Comparison of ENCODE assay signal across 25 cellular contexts in the genomic region with DNA sequence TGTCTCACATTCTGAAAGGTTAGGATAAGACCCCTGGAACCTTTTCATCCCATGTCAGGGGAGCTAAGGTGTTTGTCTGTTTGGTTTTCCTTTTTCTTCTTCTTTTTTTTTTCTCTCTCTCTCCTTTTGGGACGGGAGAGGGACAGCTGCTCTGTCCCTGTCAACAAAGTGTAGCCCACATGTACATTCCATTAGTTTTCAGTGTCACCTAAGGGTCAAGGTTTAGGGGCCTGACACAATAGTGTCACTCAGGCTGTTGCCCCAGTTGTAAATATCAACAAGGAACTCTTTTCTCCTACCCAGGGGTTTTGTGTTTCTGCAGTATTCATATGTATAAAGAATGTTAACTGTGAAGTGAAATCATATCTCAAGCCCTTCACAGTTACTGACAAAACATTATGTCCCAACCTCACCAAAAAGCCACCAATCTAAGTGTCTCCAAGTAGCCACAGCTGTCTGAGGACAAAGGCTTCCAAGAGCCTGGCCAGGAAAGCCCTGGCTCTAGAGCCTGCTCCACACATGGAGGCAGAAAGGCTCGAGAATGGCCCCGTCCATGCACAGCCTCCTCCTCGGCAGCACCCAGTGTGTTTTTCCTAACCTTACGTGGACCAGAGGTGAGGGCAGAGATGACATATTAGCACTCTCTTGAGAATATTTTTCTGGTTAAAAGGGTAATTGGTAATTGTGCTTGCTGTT. TPM values are rescaled to one million over a fixed set of nuclear protein-coding genes. Genes with fewer than 3 reads are reported as not detected.
DNase-seq lines count a peak whose midpoint lies in the region; ATAC-seq, FAIRE-seq and TF ChIP-seq lines count a peak whose summit lies in the region.
"Had no signal": no experiment of that assay in that cellular context is flagged by ENCODE, and none has a peak within 500 bp of the region (broad histone marks: within the 10 kb centered on the region; RNA-seq: fewer than 3 reads in every experiment).

No MANE protein-coding gene starts in this region.

- no peak for ATAC-seq in CD4-positive, CD25-positive, alpha-beta regulatory T cell (ENCODE audit: low read depth in 2 of 2)
- no peak for ATAC-seq in central memory CD8-positive, alpha-beta T cell (replicated peaks; ENCODE audit: extremely low read depth, poor library complexity, severe bottlenecking)
- ATAC-seq in naive B cell (ENCODE audit: low read depth in 2 of 2) (no peak), GM19397 (IDR thresholded peaks at IDR 0.05; ENCODE audit: unreplicated experiment) (no peak)
- ATAC-seq: activated CD8-positive, alpha-beta T cell treated with anti-CD3 and anti-CD28 coated beads, Interleukin-2, amount 10 ng/mL, durations not matched to agents 7 days and 5 days; activated naive CD4-positive, alpha-beta T cell treated with anti-CD3 and anti-CD28 coated beads, Interleukin-2, amount 50 U/mL, for 72 hours; body of pancreas; K562 had no signal

- H3K36me3 Mint-ChIP-seq in CD4-positive, CD25-positive, alpha-beta regulatory T cell = peaks cover 21% of the 10 kb centered on the region
- H3K36me3 Mint-ChIP-seq in Caco-2 (ENCODE audit: insufficient read depth, unreplicated experiment) (no peaks in the 10 kb centered on the region), naive B cell (peaks cover 7 to 16% of the 10 kb centered on the region in 2 donors)
- H3K36me3 Mint-ChIP-seq in central memory CD8-positive, alpha-beta T cell (ENCODE audit: insufficient read depth) = peaks cover 12% of the 10 kb centered on the region

- TF ChIP-seq CTCF in Caco-2 (IDR thresholded peaks at IDR 0.05; ENCODE audit: insufficient read depth in 1 of 2, low read depth in 1 of 2, low read length in 1 of 2, severe bottlenecking in 1 of 2, unreplicated experiment in 1 of 2) = no peak

- peaks cover 3% of the 10 kb centered on the region for H3K36me3 ChIP-seq in CD4-positive, CD25-positive, alpha-beta regulatory T cell (ENCODE audit: control insufficient read depth, insufficient read depth, low read length)
- no peaks in the 10 kb centered on the region for H3K36me3 ChIP-seq in Caco-2 (ENCODE audit: control insufficient read depth, insufficient read depth, low read length)
- H3K36me3 ChIP-seq: HAP-1, MG63 had no signal

- intact Hi-C loops in Caco-2 (cut with micrococcal nuclease; ENCODE audit: unreplicated experiment) = no loop called here

- peaks cover 34% of the 10 kb centered on the region for H3K4me1 ChIP-seq in CD4-positive, CD25-positive, alpha-beta regulatory T cell (ENCODE audit: control insufficient read depth, insufficient read depth, low read length, poor library complexity, severe bottlenecking)
- H3K4me1 ChIP-seq in Caco-2 = peaks cover 32% of the 10 kb centered on the region
- H3K4me1 ChIP-seq: testis had no signal

- no peaks in the 10 kb centered on the region for H3K9me3 Mint-ChIP-seq in CD4-positive, CD25-positive, alpha-beta regulatory T cell
- no peaks in the 10 kb centered on the region for H3K9me3 Mint-ChIP-seq in Caco-2 (ENCODE audit: unreplicated experiment)
- H3K9me3 Mint-ChIP-seq in central memory CD8-positive, alpha-beta T cell = no peaks in the 10 kb centered on the region
- H3K9me3 Mint-ChIP-seq in naive B cell = no peaks in the 10 kb centered on the region
- H3K9me3 Mint-ChIP-seq: activated naive CD4-positive, alpha-beta T cell treated with anti-CD3 and anti-CD28 coated beads, Interleukin-2, amount 50 U/mL, for 72 hours; endodermal cell; nephron had no signal

- no peaks in the 10 kb centered on the region for H3K27me3 ChIP-seq in CD4-positive, CD25-positive, alpha-beta regulatory T cell (ENCODE audit: control insufficient read depth, insufficient read depth, low read length)
- no peaks in the 10 kb centered on the region for H3K27me3 ChIP-seq in Caco-2 (replicated peaks; ENCODE audit: control insufficient read depth, insufficient read depth, low read length)
- H3K27me3 ChIP-seq: body of pancreas, esophagus squamous epithelium, MG63, testis had no signal

- H3K4me1 Mint-ChIP-seq in CD4-positive, CD25-positive, alpha-beta regulatory T cell = peaks cover 36 to 94% (median 71%) of the 10 kb centered on the region in 4 donors
- H3K4me1 Mint-ChIP-seq in Caco-2 (ENCODE audit: low read depth, unreplicated experiment) (peaks cover 36% of the 10 kb centered on the region), naive B cell (peaks cover 65 to 92% (median 88%) of the 10 kb centered on the region in 3 donors)
- H3K4me1 Mint-ChIP-seq in central memory CD8-positive, alpha-beta T cell = peaks cover 68% of the 10 kb centered on the region

- DNase-seq in CD4-positive, CD25-positive, alpha-beta regulatory T cell = no peak
- DNase-seq in Caco-2 (no peak), naive B cell (no peak), HTR-8/SVneo (ENCODE audit: insufficient read length, low spot score) (no peak), UCSD-AML1 (lab: John Stamatoyannopoulos, UW; ENCODE audit: unreplicated experiment) (no peak), dedifferentiated amniotic fluid mesenchymal stem cell (ENCODE audit: extremely low spot score) (no peak)
- DNase-seq in central memory CD8-positive, alpha-beta T cell (ENCODE audit: low spot score in 2 of 2) = no peak
- DNase-seq: activated CD8-positive, alpha-beta T cell treated with anti-CD3 and anti-CD28 coated beads, Interleukin-2, amount 10 ng/mL, durations not matched to agents 7 days and 5 days; activated T-cell treated with anti-CD3 and anti-CD28 coated beads, Interleukin-2, amount 50 U/mL, for 1 hour; body of pancreas; DMS53; endodermal cell; esophagus squamous epithelium; GDM1; mesenchymal stem cell; MG63; NCI-H1436 treated with DMSO at 0.1 percent for 48 hours; NCI-H526; SK-N-SH; testis had no signal

- no peaks in the 10 kb centered on the region for H3K9me3 ChIP-seq in CD4-positive, CD25-positive, alpha-beta regulatory T cell (ENCODE audit: control insufficient read depth in 2 of 2, low read length in 2 of 2)
- no peaks in the 10 kb centered on the region for H3K9me3 ChIP-seq in Caco-2
- H3K9me3 ChIP-seq: body of pancreas, esophagus squamous epithelium, HAP-1, MG63, SK-N-SH, testis had no signal

- H3K27ac Mint-ChIP-seq in CD4-positive, CD25-positive, alpha-beta regulatory T cell = peak overlapping the region in 2 of 3 donors; percentile 75 to 77
- H3K27ac Mint-ChIP-seq in Caco-2 (ENCODE audit: unreplicated experiment) (peak overlapping the region; percentile 80), naive B cell (peak overlapping the region in 5 of 6 donors; percentile 32 to 83 (median 67))
- H3K27ac Mint-ChIP-seq in central memory CD8-positive, alpha-beta T cell (ENCODE audit: low read depth) = peak overlapping the region; percentile 76
- H3K27ac Mint-ChIP-seq: activated CD8-positive, alpha-beta T cell treated with anti-CD3 and anti-CD28 coated beads, Interleukin-2, amount 10 ng/mL, durations not matched to agents 7 days and 5 days; activated naive CD4-positive, alpha-beta T cell treated with anti-CD3 and anti-CD28 coated beads, Interleukin-2, amount 50 U/mL, for 72 hours; endodermal cell; nephron had no signal

- H3K27me3 Mint-ChIP-seq in CD4-positive, CD25-positive, alpha-beta regulatory T cell = no peaks in the 10 kb centered on the region
- H3K27me3 Mint-ChIP-seq in Caco-2 (ENCODE audit: insufficient read depth, unreplicated experiment) (no peaks in the 10 kb centered on the region), naive B cell (no peaks in the 10 kb centered on the region)
- no peaks in the 10 kb centered on the region for H3K27me3 Mint-ChIP-seq in central memory CD8-positive, alpha-beta T cell

- POLR2A ChIA-PET in Caco-2 (lab: Charles Lee) = no interaction called here

- FAIRE-seq in HTR-8/SVneo (lab: Jason Lieb, UNC) = no peak
- FAIRE-seq: K562 had no signal

- no TSS peak for BruUV-seq in Caco-2 (replicated peaks; lab: Mats Ljungman, UMichigan)

- peak overlapping the region in 1 of 4 donors; percentile 11 for H3K4me3 Mint-ChIP-seq in CD4-positive, CD25-positive, alpha-beta regulatory T cell
- peak overlapping the region; percentile 12 for H3K4me3 Mint-ChIP-seq in Caco-2 (ENCODE audit: unreplicated experiment)
- no peak overlapping the region for H3K4me3 Mint-ChIP-seq in central memory CD8-positive, alpha-beta T cell
- peak overlapping the region in 3 of 8 donors; percentile 3 to 72 (median 32) for H3K4me3 Mint-ChIP-seq in naive B cell
- H3K4me3 Mint-ChIP-seq: activated CD8-positive, alpha-beta T cell treated with anti-CD3 and anti-CD28 coated beads, Interleukin-2, amount 10 ng/mL, durations not matched to agents 7 days and 5 days; endodermal cell; nephron had no signal

- CTCF ChIA-PET in Caco-2 (lab: Charles Lee) = no interaction called here

- H3K4me3 ChIP-seq in CD4-positive, CD25-positive, alpha-beta regulatory T cell (ENCODE audit: low read depth, low read length) = no peak overlapping the region
- no peak overlapping the region for H3K4me3 ChIP-seq in Caco-2 (ENCODE audit: low read depth, low read length)
- H3K4me3 ChIP-seq: body of pancreas, esophagus squamous epithelium, HAP-1, K562, MG63, testis had no signal

- no peak overlapping the region for H3K27ac ChIP-seq in CD4-positive, CD25-positive, alpha-beta regulatory T cell (ENCODE audit: insufficient read depth, low read length, poor library complexity, severe bottlenecking)
- H3K27ac ChIP-seq: body of pancreas, esophagus squamous epithelium, testis had no signal

RNA-seq across cellular contexts. Expression of a gene that starts 9.4 kb away (rescaled TPM):
- total RNA-seq in CD4-positive, CD25-positive, alpha-beta regulatory T cell = 63.4 TPM
- polyA plus RNA-seq in CD4-positive, CD25-positive, alpha-beta regulatory T cell = 100 to 1,000 TPM in 2 of 4 donors, 10 to 100 TPM in 2; 96.8 to 112 (median 102) TPM
- 9.2 and 11.5 TPM in 2 replicates for total RNA-seq in Caco-2 (2022)
- 100 to 1,000 TPM; 119 to 174 (median 151) TPM for polyA plus RNA-seq in naive B cell (ENCODE audit: low read depth in 6 of 6)
